ENCODE assay signal across 8 cellular contexts in the genomic region with DNA sequence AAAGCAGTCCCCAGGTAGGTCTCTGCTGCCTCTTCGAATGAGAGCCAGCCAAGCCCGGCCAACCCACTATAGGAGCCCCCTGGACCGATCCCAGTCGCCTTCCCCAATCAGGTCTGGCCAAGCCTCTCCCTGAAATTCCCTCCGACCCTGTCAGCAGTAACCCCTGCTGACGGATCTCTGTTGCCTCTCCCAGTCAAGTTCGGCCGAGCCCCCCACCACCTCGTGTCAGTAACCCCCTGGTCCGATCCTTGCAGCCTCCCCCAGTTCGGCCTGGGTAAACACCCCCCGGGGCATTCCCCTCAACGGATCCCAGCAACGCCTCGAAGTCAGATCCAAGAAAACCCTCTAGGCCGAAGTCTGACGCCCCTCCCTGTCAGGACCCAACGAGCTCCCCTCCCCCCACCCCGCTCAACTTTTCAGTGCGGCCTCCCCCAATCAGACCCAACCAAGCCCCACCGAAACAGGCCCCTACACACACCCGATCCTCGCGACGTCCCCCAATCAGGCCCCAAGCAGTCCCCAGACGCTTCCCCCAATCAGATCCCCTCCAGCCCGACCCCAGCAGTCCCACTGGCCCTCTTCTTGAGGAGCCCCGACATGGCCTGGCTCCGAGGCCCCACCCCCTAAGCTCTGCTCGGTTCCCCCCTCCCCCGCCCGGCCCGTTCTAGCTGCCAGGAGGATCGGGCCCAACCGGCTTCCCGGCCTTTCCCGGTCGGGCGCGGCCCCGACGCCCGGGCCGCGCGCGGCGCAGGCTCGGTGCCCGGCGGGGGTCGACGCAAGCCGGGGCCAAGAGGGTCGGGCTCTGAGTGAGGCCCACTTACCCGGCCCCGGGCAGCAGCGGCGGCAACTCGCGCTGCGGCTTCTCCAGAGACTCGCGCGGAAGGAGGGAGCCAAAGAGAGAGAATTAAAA. TPM values are rescaled to one million over a fixed set of nuclear protein-coding genes. Genes with fewer than 3 reads are reported as not detected.
DNase-seq lines count a peak whose midpoint lies in the region; ATAC-seq and TF ChIP-seq lines count a peak whose summit lies in the region.

No MANE protein-coding gene starts in this region.

- DNase-seq in ACHN (peak; percentile 47), PC-9 (peak; percentile 42 to 52), nucleus accumbens (lab: John Stamatoyannopoulos, UW) (peak in 51 of 56 donors; percentile 1 to 77 (median 58)), middle frontal gyrus (ENCODE audit: extremely low spot score, low spot score) (no peak)

- no peaks in the 10 kb centered on the region for H3K27me3 ChIP-seq in PC-9 (ENCODE audit: insufficient read depth, low read depth)
- no peaks in the 10 kb centered on the region for H3K27me3 ChIP-seq in gastroesophageal sphincter

- no peaks in the 10 kb centered on the region for H3K27me3 Mint-ChIP-seq in activated naive CD4-positive, alpha-beta T cell treated with anti-CD3 and anti-CD28 coated beads, Interleukin-2, amount 50 U/mL, for 24 hours

- in situ Hi-C loops in ACHN (cut with HindIII; ENCODE audit: low pct_ligation_motif_present, low pct_unique_long_range_greater_than_20kb, low sequenced_read_pairs): no loop called here

- H3F3A ChIP-seq in PC-9 (ENCODE audit: insufficient read depth, low read depth): peaks cover 63% of the 10 kb centered on the region

- no peak for TF ChIP-seq EP300 in gastroesophageal sphincter (IDR thresholded peaks at IDR 0.05)

- H3K27ac Mint-ChIP-seq in activated naive CD4-positive, alpha-beta T cell treated with anti-CD3 and anti-CD28 coated beads, Interleukin-2, amount 50 U/mL, for 24 hours: peak overlapping the region; percentile 77

- H3K4me3 Mint-ChIP-seq in activated naive CD4-positive, alpha-beta T cell treated with anti-CD3 and anti-CD28 coated beads, Interleukin-2, amount 50 U/mL, for 24 hours: peak overlapping the region; percentile 98

- peak; percentile 26 for ATAC-seq in GM18517 (IDR thresholded peaks at IDR 0.05; ENCODE audit: unreplicated experiment)
- ATAC-seq in HG03159 (IDR thresholded peaks at IDR 0.05; ENCODE audit: unreplicated experiment): peak; percentile 29
- peak; percentile 64 for ATAC-seq in gastroesophageal sphincter

- peaks cover 69% of the 10 kb centered on the region for H3K79me2 ChIP-seq in PC-9 (ENCODE audit: low read depth)

- H3K9me3 Mint-ChIP-seq in activated naive CD4-positive, alpha-beta T cell treated with anti-CD3 and anti-CD28 coated beads, Interleukin-2, amount 50 U/mL, for 24 hours: no peaks in the 10 kb centered on the region

- POLR2A ChIA-PET in PC-9 (lab: Charles Lee; ENCODE audit: unreplicated experiment): interaction anchor here (0.6 kb wide), 2 partner anchors 65 to 445 kb away, joined by 5 to 6 read pairs; no protein-coding TSS in a partner anchor

- no peak for TF ChIP-seq POLR2A in gastroesophageal sphincter (IDR thresholded peaks at IDR 0.05)

- peaks cover 38% of the 10 kb centered on the region for H3K4me1 Mint-ChIP-seq in activated naive CD4-positive, alpha-beta T cell treated with anti-CD3 and anti-CD28 coated beads, Interleukin-2, amount 50 U/mL, for 24 hours

- H3K36me3 Mint-ChIP-seq in activated naive CD4-positive, alpha-beta T cell treated with anti-CD3 and anti-CD28 coated beads, Interleukin-2, amount 50 U/mL, for 24 hours: peaks cover 11% of the 10 kb centered on the region

- peaks cover 24% of the 10 kb centered on the region; the same call in 1 of the 2 replicates for H4K20me1 ChIP-seq in PC-9 (ENCODE audit: insufficient read depth)

- no peaks in the 10 kb centered on the region for H3K9me3 ChIP-seq in PC-9 (ENCODE audit: insufficient read depth, low read depth)
- H3K9me3 ChIP-seq in gastroesophageal sphincter: no peaks in the 10 kb centered on the region

- H3K9me2 ChIP-seq in PC-9 (ENCODE audit: insufficient read depth): no peaks in the 10 kb centered on the region

- WGBS in gastroesophageal sphincter (ENCODE audit: low coverage in 1 of 2), 2 donors: 0% methylated on average over 3 to 8 of the region's 65 CpGs

- peak overlapping the region; percentile 100 for H3K4me2 ChIP-seq in PC-9

- H3K27ac ChIP-seq in PC-9 (peak overlapping the region; percentile 42), gastroesophageal sphincter (peak overlapping the region; percentile 92 to 99 (median 96))

- peak overlapping the region; percentile 47; the same call in 1 of the 2 replicates for H2AFZ ChIP-seq in PC-9

- peaks cover 31% of the 10 kb centered on the region for H3K36me3 ChIP-seq in PC-9 (ENCODE audit: low read depth)
- peaks cover 0 to 25% of the 10 kb centered on the region in 2 donors for H3K36me3 ChIP-seq in gastroesophageal sphincter

- H3K4me3 ChIP-seq in PC-9 (peak overlapping the region; percentile 76), gastroesophageal sphincter (peak overlapping the region; percentile 90 to 92)

- BruUV-seq in PC-9 (replicated peaks; lab: Mats Ljungman, UMichigan): no TSS peak

- TF ChIP-seq CTCF in PC-9 (conservative IDR thresholded peaks at IDR 0.05) (no peak), gastroesophageal sphincter (IDR thresholded peaks at IDR 0.05) (no peak)

- CTCF ChIA-PET in PC-9 (lab: Charles Lee): interaction anchor here (0.6 kb wide), 2 partner anchors 38 to 1858 kb away, joined by 4 read pairs; no protein-coding TSS in a partner anchor

- intact Hi-C loops in PC-9 (cut with micrococcal nuclease; ENCODE audit: unreplicated experiment): no loop called here

- H3K4me1 ChIP-seq in PC-9 (replicated peaks; ENCODE audit: insufficient read depth) (peaks cover 14% of the 10 kb centered on the region; the same call in 1 of the 2 replicates), gastroesophageal sphincter (peaks cover 0 to 59% (median 23%) of the 10 kb centered on the region in 3 donors)

RNA-seq across cellular contexts. Expression of gene TNPO2, which starts 1.8 kb away (rescaled TPM):
- 67.4 and 77.5 TPM in 2 replicates for total RNA-seq in PC-9 (2021)
- total RNA-seq in gastroesophageal sphincter: 10 to 100 TPM; 52.0 to 89.2 (median 76.1) TPM

RNA-seq across cellular contexts. Expression of gene TRIR, which starts 12.6 kb away (rescaled TPM):
- total RNA-seq in PC-9 (2021) (173 and 194 TPM in 2 replicates), gastroesophageal sphincter (100 to 1,000 TPM; 364 to 432 (median 398) TPM)

RNA-seq across cellular contexts. Expression of gene GET3, which starts 15.4 kb away (rescaled TPM):
- 72.8 and 81.9 TPM in 2 replicates for total RNA-seq in PC-9 (2021)
- 10 to 100 TPM; 47.3 to 58.2 (median 55.8) TPM for total RNA-seq in gastroesophageal sphincter

RNA-seq across cellular contexts. Expression of gene FBXW9, which starts 25.5 kb away (rescaled TPM):
- total RNA-seq in PC-9 (2021): 21.0 and 21.9 TPM in 2 replicates
- 1 to 10 TPM; 3.8 to 7.5 (median 4.1) TPM for total RNA-seq in gastroesophageal sphincter

RNA-seq across cellular contexts. Expression of gene BEST2, which starts 29.7 kb away (rescaled TPM):
- total RNA-seq in PC-9 (2021): not detected in 2 replicates
- total RNA-seq in gastroesophageal sphincter: not detected
